In genomic region chr9:132982508-132982907, GRCh38 we compare ENCODE assay signal across 1 cellular context.
TF ChIP-seq lines count a peak whose summit lies in the region.

No MANE protein-coding gene starts in this region.

TF ChIP-seq in K562, 482 proteins besides CTCF, POLR2A, EP300 and RAD21 (continued from another document):
- TF ChIP-seq KAT8 (IDR thresholded peaks at IDR 0.05; ENCODE audit: low read depth) = no peak
- TF ChIP-seq SETDB1 (IDR thresholded peaks at IDR 0.05; ENCODE audit: low read length) = no peak
- TF ChIP-seq LEF1 (IDR thresholded peaks at IDR 0.05) = 0 out of 2 replicates have a peak, but pooled peaks have one; percentile 13
- no peak for TF ChIP-seq MTA3 (IDR thresholded peaks at IDR 0.05; ENCODE audit: borderline replicate concordance)
- TF ChIP-seq, protein P1, sequence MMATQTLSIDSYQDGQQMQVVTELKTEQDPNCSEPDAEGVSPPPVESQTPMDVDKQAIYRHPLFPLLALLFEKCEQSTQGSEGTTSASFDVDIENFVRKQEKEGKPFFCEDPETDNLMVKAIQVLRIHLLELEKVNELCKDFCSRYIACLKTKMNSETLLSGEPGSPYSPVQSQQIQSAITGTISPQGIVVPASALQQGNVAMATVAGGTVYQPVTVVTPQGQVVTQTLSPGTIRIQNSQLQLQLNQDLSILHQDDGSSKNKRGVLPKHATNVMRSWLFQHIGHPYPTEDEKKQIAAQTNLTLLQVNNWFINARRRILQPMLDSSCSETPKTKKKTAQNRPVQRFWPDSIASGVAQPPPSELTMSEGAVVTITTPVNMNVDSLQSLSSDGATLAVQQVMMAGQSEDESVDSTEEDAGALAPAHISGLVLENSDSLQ (IDR thresholded peaks at IDR 0.05) = peak; percentile 94
- no peak for TF ChIP-seq SMARCC2 (IDR thresholded peaks at IDR 0.05; ENCODE audit: low read depth)
- peak; percentile 24 for TF ChIP-seq ZFX (CRISPR knock-in tag; IDR thresholded peaks at IDR 0.05)
- TF ChIP-seq MEIS2 (IDR thresholded peaks at IDR 0.05; ENCODE audit: partially characterized antibody) = peak; percentile 76
- TF ChIP-seq, protein P2, sequence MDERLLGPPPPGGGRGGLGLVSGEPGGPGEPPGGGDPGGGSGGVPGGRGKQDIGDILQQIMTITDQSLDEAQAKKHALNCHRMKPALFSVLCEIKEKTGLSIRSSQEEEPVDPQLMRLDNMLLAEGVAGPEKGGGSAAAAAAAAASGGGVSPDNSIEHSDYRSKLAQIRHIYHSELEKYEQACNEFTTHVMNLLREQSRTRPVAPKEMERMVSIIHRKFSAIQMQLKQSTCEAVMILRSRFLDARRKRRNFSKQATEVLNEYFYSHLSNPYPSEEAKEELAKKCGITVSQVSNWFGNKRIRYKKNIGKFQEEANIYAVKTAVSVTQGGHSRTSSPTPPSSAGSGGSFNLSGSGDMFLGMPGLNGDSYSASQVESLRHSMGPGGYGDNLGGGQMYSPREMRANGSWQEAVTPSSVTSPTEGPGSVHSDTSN (CRISPR knock-in tag; IDR thresholded peaks at IDR 0.05; ENCODE audit: low read depth) = no peak
- TF ChIP-seq, protein P2 (tag; conservative IDR thresholded peaks at IDR 0.05; ENCODE audit: low read depth) = peak; percentile 51
- TF ChIP-seq, protein P3, sequence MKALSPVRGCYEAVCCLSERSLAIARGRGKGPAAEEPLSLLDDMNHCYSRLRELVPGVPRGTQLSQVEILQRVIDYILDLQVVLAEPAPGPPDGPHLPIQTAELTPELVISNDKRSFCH (CRISPR knock-in tag; IDR thresholded peaks at IDR 0.05) = no peak
- TF ChIP-seq, protein P3 (tag; IDR thresholded peaks at IDR 0.05) = 0 out of 2 replicates have a peak, but pooled peaks have one; percentile 5
- no peak for TF ChIP-seq ILF3 (IDR thresholded peaks at IDR 0.05; ENCODE audit: borderline replicate concordance)
- no peak for TF ChIP-seq ZBTB40 (IDR thresholded peaks at IDR 0.05)
- no peak for TF ChIP-seq ZBTB40 (CRISPR knock-in tag; IDR thresholded peaks at IDR 0.05)
- peak in 1 of 2 experiments; percentile 31; a peak in 1 of 4 replicates for TF ChIP-seq HDAC1 (IDR thresholded peaks at IDR 0.05)
- TF ChIP-seq ARID3B (CRISPR knock-in tag; IDR thresholded peaks at IDR 0.05; ENCODE audit: borderline replicate concordance) = no peak
- peak; percentile 35; the same call in 1 of the 2 replicates for TF ChIP-seq TEAD4 (IDR thresholded peaks at IDR 0.05; ENCODE audit: low read length)
- TF ChIP-seq TEAD4 (CRISPR knock-in tag; IDR thresholded peaks at IDR 0.05; ENCODE audit: borderline replicate concordance) = no peak
- 0 out of 2 replicates have a peak, but pooled peaks have one; percentile 27 for TF ChIP-seq FOXM1 (IDR thresholded peaks at IDR 0.05; ENCODE audit: low read depth)
- TF ChIP-seq FOXM1 (CRISPR knock-in tag; IDR thresholded peaks at IDR 0.05; ENCODE audit: low read depth) = no peak
- TF ChIP-seq ZNF384 (IDR thresholded peaks at IDR 0.05; ENCODE audit: low read depth, low read length) = 0 out of 2 replicates have a peak, but pooled peaks have one; percentile 14
- no peak for TF ChIP-seq JUND (IDR thresholded peaks at IDR 0.05; ENCODE audit: borderline replicate concordance, low read depth, low read length)
- 0 out of 3 replicates have a peak, but pooled peaks have one; percentile 16 for TF ChIP-seq JUND (tag; IDR thresholded peaks at IDR 0.05; ENCODE audit: borderline replicate concordance, low read depth, low read length)
- TF ChIP-seq RCOR1 (IDR thresholded peaks at IDR 0.05; ENCODE audit: borderline replicate concordance in 1 of 2, low read depth in 2 of 2, low read length in 2 of 2) = peak in 1 of 2 experiments; percentile 87; a peak in 1 of 4 replicates
- TF ChIP-seq MAX (CRISPR knock-in tag; IDR thresholded peaks at IDR 0.05) = no peak
